8 cellular contexts compared by ENCODE assay signal in the genomic region with DNA sequence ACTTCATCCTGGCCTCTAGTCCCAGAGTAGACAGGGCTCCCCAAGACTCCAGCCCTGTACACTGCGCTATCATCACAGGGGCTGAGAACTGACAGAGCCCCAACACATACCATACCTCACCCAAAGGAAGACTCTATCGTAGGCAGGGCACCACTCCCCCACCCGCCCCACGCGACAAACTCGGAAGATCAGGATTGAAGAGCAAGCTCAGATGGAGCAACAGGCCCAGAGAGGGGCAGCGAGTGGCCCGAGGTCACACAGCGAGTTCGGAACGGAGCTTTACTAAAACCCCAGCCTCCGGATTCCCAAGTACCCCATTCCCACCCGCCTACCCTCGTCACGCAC. TPM values are rescaled to one million over a fixed set of nuclear protein-coding genes. Genes with fewer than 3 reads are reported as not detected.
DNase-seq lines count a peak whose midpoint lies in the region; ATAC-seq, FAIRE-seq and TF ChIP-seq lines count a peak whose summit lies in the region.

No MANE protein-coding gene starts in this region.

- H2AK9ac ChIP-seq in IMR-90 (replicated peaks; ENCODE audit: low read depth, low read length, poor library complexity), result peak overlapping the region; percentile 73

- no peak for FAIRE-seq in HepG2 (lab: Jason Lieb, UNC)
- no peak for FAIRE-seq in frontal cortex (lab: Jason Lieb, UNC)

- no peak overlapping the region for H3K4ac ChIP-seq in IMR-90 (ENCODE audit: low read depth, low read length)

- TF ChIP-seq RAD21 in IMR-90 (IDR thresholded peaks at IDR 0.05; ENCODE audit: low read length) (no peak), HepG2 (CRISPR knock-in tag; IDR thresholded peaks at IDR 0.05) (no peak)

- peaks cover 14 to 52% of the 10 kb centered on the region in 2 experiments; a peak in 3 of 4 replicates for H3K79me1 ChIP-seq in IMR-90 (ENCODE audit: low read depth in 1 of 2, low read length in 2 of 2)

- WGBS in IMR-90 (ENCODE audit: extremely low coverage in 2 of 2, insufficient read length in 1 of 2), 2 experiments, result 16% methylated on average over 10 of the region's 15 CpGs; no CpG with 5 or more reads in 1 of the 2 experiments
- 9% methylated on average over 15 of the region's 15 CpGs for WGBS in HepG2 (ENCODE audit: low lambda C conversion rate)

- peaks cover 1% of the 10 kb centered on the region; the same call in 1 of the 2 replicates for H3K36me3 ChIP-seq in GM06990 (ENCODE audit: control insufficient read depth, insufficient read depth, low read length)
- H3K36me3 ChIP-seq in IMR-90 (ENCODE audit: control insufficient read depth, insufficient read depth, low read length), result peaks cover 19% of the 10 kb centered on the region
- H3K36me3 ChIP-seq in HepG2 (replicated peaks in 1 of 2; ENCODE audit: control insufficient read depth in 1 of 2, insufficient read depth in 2 of 2, low read length in 2 of 2), result no peaks in the 10 kb centered on the region
- H3K36me3 ChIP-seq in thoracic aorta, result peaks cover 13% of the 10 kb centered on the region

- BruUV-seq in IMR-90 (replicated peaks; lab: Mats Ljungman, UMichigan), result no TSS peak
- BruUV-seq in HepG2 (replicated peaks; lab: Mats Ljungman, UMichigan), result TSS peak; percentile 63

- H4K8ac ChIP-seq in IMR-90 (ENCODE audit: low read depth in 2 of 2, low read length in 2 of 2), result peak overlapping the region in 1 of 2 experiments; percentile 16; a peak in 1 of 4 replicates

- H3K23ac ChIP-seq in IMR-90 (ENCODE audit: low read depth, low read length), result peak overlapping the region; percentile 29; the same call in 1 of the 2 replicates

- H2AK5ac ChIP-seq in IMR-90 (ENCODE audit: low read depth, low read length), result no peak overlapping the region

- no peak overlapping the region for H2BK120ac ChIP-seq in IMR-90 (ENCODE audit: low read depth, low read length)

- TF ChIP-seq CTCF in GM06990 (IDR thresholded peaks at IDR 0.05; ENCODE audit: insufficient read depth, low read length, poor library complexity, severe bottlenecking) (no peak), IMR-90 (conservative IDR thresholded peaks at IDR 0.05; ENCODE audit: low read depth, low read length) (no peak), astrocyte of the spinal cord (IDR thresholded peaks at IDR 0.05; ENCODE audit: low read depth, low read length) (no peak), HepG2 (CRISPR knock-in tag; IDR thresholded peaks at IDR 0.05) (no peak), thoracic aorta (IDR thresholded peaks at IDR 0.05) (no peak)

- no peak overlapping the region for H4K5ac ChIP-seq in IMR-90 (ENCODE audit: low read depth, low read length)

- DNase-seq in GM06990 (ENCODE audit: extremely low read depth, insufficient read length) (no peak), IMR-90 (no peak), astrocyte of the spinal cord (ENCODE audit: low read depth, low spot score) (no peak), HepG2 (ENCODE audit: low spot score) (no peak), thoracic aorta (ENCODE audit: low spot score) (no peak), medulla oblongata (ENCODE audit: extremely low spot score) (no peak), hippocampal formation (lab: John Stamatoyannopoulos, UW) (no peak), frontal cortex (ENCODE audit: low spot score in 2 of 2) (no peak)

- H3K4me3 ChIP-seq in GM06990 (replicated peaks; ENCODE audit: low read depth, low read length), result peak overlapping the region; percentile 78
- peak overlapping the region; percentile 44 for H3K4me3 ChIP-seq in IMR-90 (ENCODE audit: insufficient read depth, low read depth, low read length)
- H3K4me3 ChIP-seq in astrocyte of the spinal cord (ENCODE audit: low read depth, low read length), result peak overlapping the region; percentile 60
- peak overlapping the region; percentile 84 to 90 (median 88) for H3K4me3 ChIP-seq in HepG2 (replicated peaks in 1 of 3; ENCODE audit: insufficient read depth in 1 of 3, low read depth in 2 of 3, low read length in 3 of 3)
- peak overlapping the region; percentile 94 for H3K4me3 ChIP-seq in thoracic aorta

- H4K20me1 ChIP-seq in IMR-90 (ENCODE audit: insufficient read depth, low read length) (peaks cover 27% of the 10 kb centered on the region), HepG2 (ENCODE audit: insufficient read depth, low read length) (no peaks in the 10 kb centered on the region; the same call in 1 of the 2 replicates)

- peak overlapping the region; percentile 73 for H3K4me2 ChIP-seq in IMR-90 (ENCODE audit: low read depth, low read length)
- H3K4me2 ChIP-seq in HepG2 (ENCODE audit: low read depth, low read length), result peak overlapping the region; percentile 97

- ATAC-seq in IMR-90 (ENCODE audit: low read depth), result no peak; the same call in 1 of the 2 replicates
- peak; percentile 16 for ATAC-seq in HepG2
- no peak for ATAC-seq in thoracic aorta (ENCODE audit: insufficient number of reproducible peaks, low FRiP score, low read depth)

- H2AFZ ChIP-seq in IMR-90 (replicated peaks; ENCODE audit: low read length, poor library complexity) (peak overlapping the region; percentile 86), HepG2 (ENCODE audit: low read length) (no peak overlapping the region)

- no peak overlapping the region for H3K18ac ChIP-seq in IMR-90 (ENCODE audit: low read depth, low read length)

- H3K27me3 ChIP-seq in GM06990 (replicated peaks; ENCODE audit: control insufficient read depth, insufficient read depth, low read length) (no peaks in the 10 kb centered on the region), IMR-90 (ENCODE audit: control insufficient read depth, insufficient read depth, low read length) (no peaks in the 10 kb centered on the region), HepG2 (ENCODE audit: control insufficient read depth in 1 of 2, insufficient read depth in 2 of 2, low read length in 2 of 2) (no peaks in the 10 kb centered on the region), thoracic aorta (replicated peaks; ENCODE audit: insufficient read depth) (no peaks in the 10 kb centered on the region)

- no peak overlapping the region for H2BK15ac ChIP-seq in IMR-90 (ENCODE audit: low read depth, low read length)

- H2BK5ac ChIP-seq in IMR-90 (ENCODE audit: low read depth, low read length, poor library complexity, severe bottlenecking), result no peak overlapping the region

- intact Hi-C loops in IMR-90 (cut with micrococcal nuclease), result no loop called here
- intact Hi-C loops in HepG2 (cut with micrococcal nuclease; ENCODE audit: unreplicated experiment), result loop anchor here (2.0 kb wide), 1 partner anchor 16 kb away; the partner anchor contains the start of gene INPP5B

- no peak overlapping the region for H4K91ac ChIP-seq in IMR-90 (ENCODE audit: insufficient read depth, low read depth, low read length)

- TF ChIP-seq EP300 in HepG2 (IDR thresholded peaks at IDR 0.05; ENCODE audit: low read depth in 2 of 2, low read length in 2 of 2) (no peak), HepG2 (CRISPR knock-in tag; IDR thresholded peaks at IDR 0.05; ENCODE audit: borderline replicate concordance) (no peak)

- TF ChIP-seq POLR2A in IMR-90 (IDR thresholded peaks at IDR 0.05; ENCODE audit: low read depth, low read length) (no peak), HepG2 (IDR thresholded peaks at IDR 0.05; ENCODE audit: insufficient read depth in 1 of 2, low read depth in 2 of 2, low read length in 2 of 2) (no peak)

- CTCF ChIA-PET in IMR-90 (lab: Yijun Ruan, JAX), result no interaction called here
- CTCF ChIA-PET in HepG2 (lab: Yijun Ruan, JAX; ENCODE audit: low intra/inter-chr PET ratio, low total read pairs), result no interaction called here

- H3K27ac ChIP-seq in IMR-90 (ENCODE audit: insufficient read depth, low read length) (no peak overlapping the region; the same call in 1 of the 2 replicates), HepG2 (ENCODE audit: extremely low read length, insufficient read depth, low read length) (peak overlapping the region; percentile 38), thoracic aorta (peak overlapping the region; percentile 33 to 74)

- POLR2A ChIA-PET in IMR-90 (lab: Charles Lee; ENCODE audit: unreplicated experiment), result no interaction called here
- POLR2A ChIA-PET in HepG2 (lab: Yijun Ruan, JAX), result interaction anchor here (0.8 to 2.3 kb wide), 9 partner anchors 9 to 72 kb away, joined by 3 to 20 read pairs (median 4); partner anchors contain the start of genes INPP5B and MTF1

- peaks cover 7% of the 10 kb centered on the region for H3K79me2 ChIP-seq in HepG2 (ENCODE audit: insufficient read depth, low read length)

- no peak overlapping the region for H2BK20ac ChIP-seq in IMR-90 (ENCODE audit: low read depth, low read length)

- H3K14ac ChIP-seq in IMR-90 (replicated peaks; ENCODE audit: low read depth, low read length), result 0 out of 2 replicates have a peak overlapping the region, but pooled peaks have one; percentile 12

- dilution Hi-C loops in IMR-90 (cut with HindIII; ENCODE audit: low sequenced_read_pairs, unreplicated experiment), result no loop called here

- no peak overlapping the region for H3K56ac ChIP-seq in IMR-90 (ENCODE audit: extremely low read depth, insufficient read depth, low read length)

- peaks cover 5% of the 10 kb centered on the region; the same call in 1 of the 2 replicates for H3K9me1 ChIP-seq in IMR-90 (ENCODE audit: insufficient read depth, low read length)

- H3K4me1 ChIP-seq in IMR-90 (ENCODE audit: control insufficient read depth, insufficient read depth, low read length) (peaks cover 11% of the 10 kb centered on the region), HepG2 (ENCODE audit: insufficient read depth, low read length) (peaks cover 23% of the 10 kb centered on the region), thoracic aorta (ENCODE audit: control insufficient read depth in 1 of 2, low read depth in 2 of 2) (peaks cover 13 to 34% of the 10 kb centered on the region in 2 donors)

- in situ Hi-C loops in IMR-90 (cut with MboI; ENCODE audit: low sequenced_read_pairs) (no loop called here), astrocyte of the spinal cord (cut with HindIII; ENCODE audit: low sequenced_read_pairs) (no loop called here), HepG2 (cut with HindIII; ENCODE audit: extremely low pct_ligation_motif_present, low pct_unique_long_range_greater_than_20kb) (no loop called here)

- peak overlapping the region; percentile 34; the same call in 1 of the 2 replicates for H3K9ac ChIP-seq in IMR-90 (ENCODE audit: low read depth, low read length)
- H3K9ac ChIP-seq in HepG2 (ENCODE audit: insufficient read depth, low read depth, low read length), result peak overlapping the region; percentile 70

- no peaks in the 10 kb centered on the region for H3K9me3 ChIP-seq in IMR-90 (ENCODE audit: control insufficient read depth, insufficient read depth, low read length)
- H3K9me3 ChIP-seq in HepG2 (ENCODE audit: low read length), result no peaks in the 10 kb centered on the region
- H3K9me3 ChIP-seq in thoracic aorta, result no peaks in the 10 kb centered on the region

RNA-seq across cellular contexts. Expression of gene INPP5B, which starts 15.7 kb away (rescaled TPM):
- total RNA-seq in IMR-90 (2012; rRNA removed), result 17.2 and 20.4 TPM in 2 replicates
- 8.0 and 9.4 TPM in 2 replicates for polyA plus RNA-seq in IMR-90 (2012; rRNA removed)
- polyA plus RNA-seq in IMR-90 (2012; cell fraction: cytosol; rRNA removed), result 4.2 and 4.5 TPM in 2 replicates
- polyA plus RNA-seq in IMR-90 (2012; cell fraction: nucleus; rRNA removed; ENCODE audit: low replicate concordance), result 11.0 and 21.5 TPM in 2 replicates
- 9.0 and 9.1 TPM in 2 replicates for total RNA-seq in HepG2 (2016; rRNA removed; fragmentation: Illumina TruSeq; extraction: Trizol)
- total RNA-seq in HepG2 (2016; cell fraction: cytosol; rRNA removed; fragmentation: Illumina TruSeq; extraction: Trizol; ENCODE audit: low read depth), result 3.6 and 5.3 TPM in 2 replicates
- total RNA-seq in HepG2 (2016; cell fraction: insoluble cytoplasmic fraction; rRNA removed; fragmentation: Illumina TruSeq; extraction: Trizol), result 8.8 and 11.3 TPM in 2 replicates
- 3.4 and 3.8 TPM in 2 replicates for total RNA-seq in HepG2 (2016; cell fraction: membrane; rRNA removed; fragmentation: Illumina TruSeq; extraction: Trizol)
- 7.2 and 10.1 TPM in 2 replicates for total RNA-seq in HepG2 (2016; cell fraction: nucleus; rRNA removed; fragmentation: Illumina TruSeq; extraction: Trizol)
- 9.8 and 10.9 TPM in 2 replicates for polyA plus RNA-seq in HepG2 (2011; rRNA removed)
- polyA plus RNA-seq in HepG2 (2011; cell fraction: cytosol; rRNA removed), result 5.7 and 7.2 TPM in 2 replicates
- 13.9 and 16.7 TPM in 2 replicates for polyA plus RNA-seq in HepG2 (2011; cell fraction: nucleus; rRNA removed)
- polyA plus RNA-seq in HepG2 (2012), result 6.0 and 6.2 TPM in 2 replicates
- 0.57 and 0.60 TPM in 2 replicates for polyA plus RNA-seq in HepG2 (2016; cell fraction: cytosol; fragmentation: Illumina TruSeq; extraction: Trizol; ENCODE audit: low read depth)
- 5.8 and 6.1 TPM in 2 replicates for polyA plus RNA-seq in HepG2 (2016; cell fraction: insoluble cytoplasmic fraction; fragmentation: Illumina TruSeq; extraction: Trizol; ENCODE audit: low read depth)
- 1.4 and 1.6 TPM in 2 replicates for polyA plus RNA-seq in HepG2 (2016; cell fraction: membrane; fragmentation: Illumina TruSeq; extraction: Trizol; ENCODE audit: low read depth)
- polyA plus RNA-seq in HepG2 (2016; cell fraction: nucleus; fragmentation: Illumina TruSeq; extraction: Trizol; ENCODE audit: insufficient read depth, low read depth), result 9.0 and 10.2 TPM in 2 replicates
- 10.5 and 25.4 TPM in 2 replicates for polyA minus RNA-seq in HepG2 (2011; rRNA and poly(A)+ RNA removed; ENCODE audit: low replicate concordance)
- 6.4 and 9.1 TPM in 2 replicates for polyA minus RNA-seq in HepG2 (2011; cell fraction: cytosol; rRNA and poly(A)+ RNA removed)
- polyA minus RNA-seq in HepG2 (2011; cell fraction: nucleus; rRNA and poly(A)+ RNA removed), result 20.9 and 33.6 TPM in 2 replicates
- 10 to 100 TPM; 44.2 to 44.5 TPM for total RNA-seq in thoracic aorta
- 13.9 TPM for total RNA-seq in frontal cortex

RNA-seq across cellular contexts. Expression of gene SF3A3, which starts 58.7 kb away (rescaled TPM):
- total RNA-seq in IMR-90 (2012; rRNA removed), result 90.0 and 109 TPM in 2 replicates
- 35.7 and 39.9 TPM in 2 replicates for polyA plus RNA-seq in IMR-90 (2012; rRNA removed)
- 7.2 and 42.6 TPM in 2 replicates for polyA plus RNA-seq in IMR-90 (2012; cell fraction: cytosol; rRNA removed)
- polyA plus RNA-seq in IMR-90 (2012; cell fraction: nucleus; rRNA removed; ENCODE audit: low replicate concordance), result 10.4 and 48.2 TPM in 2 replicates
- total RNA-seq in HepG2 (2016; rRNA removed; fragmentation: Illumina TruSeq; extraction: Trizol), result 122 and 189 TPM in 2 replicates
- 18.5 and 25.3 TPM in 2 replicates for total RNA-seq in HepG2 (2016; cell fraction: cytosol; rRNA removed; fragmentation: Illumina TruSeq; extraction: Trizol; ENCODE audit: low read depth)
- total RNA-seq in HepG2 (2016; cell fraction: insoluble cytoplasmic fraction; rRNA removed; fragmentation: Illumina TruSeq; extraction: Trizol), result 132 and 186 TPM in 2 replicates
- total RNA-seq in HepG2 (2016; cell fraction: membrane; rRNA removed; fragmentation: Illumina TruSeq; extraction: Trizol), result 29.8 and 36.9 TPM in 2 replicates
- total RNA-seq in HepG2 (2016; cell fraction: nucleus; rRNA removed; fragmentation: Illumina TruSeq; extraction: Trizol), result 74.7 and 82.3 TPM in 2 replicates
- 24.1 and 31.6 TPM in 2 replicates for polyA plus RNA-seq in HepG2 (2011; rRNA removed)
- polyA plus RNA-seq in HepG2 (2011; cell fraction: cytosol; rRNA removed), result 16.2 and 22.5 TPM in 2 replicates
- polyA plus RNA-seq in HepG2 (2011; cell fraction: nucleus; rRNA removed), result 24.3 and 33.1 TPM in 2 replicates
- 47.3 and 68.3 TPM in 2 replicates for polyA plus RNA-seq in HepG2 (2012)
- polyA plus RNA-seq in HepG2 (2016; cell fraction: cytosol; fragmentation: Illumina TruSeq; extraction: Trizol; ENCODE audit: low read depth), result 8.8 and 10.6 TPM in 2 replicates
- polyA plus RNA-seq in HepG2 (2016; cell fraction: insoluble cytoplasmic fraction; fragmentation: Illumina TruSeq; extraction: Trizol; ENCODE audit: low read depth), result 124 and 134 TPM in 2 replicates
- 11.0 and 11.3 TPM in 2 replicates for polyA plus RNA-seq in HepG2 (2016; cell fraction: membrane; fragmentation: Illumina TruSeq; extraction: Trizol; ENCODE audit: low read depth)
- 54.3 and 57.2 TPM in 2 replicates for polyA plus RNA-seq in HepG2 (2016; cell fraction: nucleus; fragmentation: Illumina TruSeq; extraction: Trizol; ENCODE audit: insufficient read depth, low read depth)
- polyA minus RNA-seq in HepG2 (2011; rRNA and poly(A)+ RNA removed; ENCODE audit: low replicate concordance), result 13.7 and 41.0 TPM in 2 replicates
- 34.7 and 37.0 TPM in 2 replicates for polyA minus RNA-seq in HepG2 (2011; cell fraction: cytosol; rRNA and poly(A)+ RNA removed)
- 42.7 and 58.1 TPM in 2 replicates for polyA minus RNA-seq in HepG2 (2011; cell fraction: nucleus; rRNA and poly(A)+ RNA removed)
- 10 to 100 TPM; 31.8 to 61.3 TPM for total RNA-seq in thoracic aorta
- 69.3 TPM for total RNA-seq in frontal cortex

Comparison
In these comparisons a context has a peak if more than half of its experiments do, and no peak if none do; other contexts are left out.
1. H3K4me3 ChIP-seq: peak in every context shown above with its lines; median percentile 94 in thoracic aorta; 88 in HepG2; 78 in GM06990; 60 in astrocyte of the spinal cord; 44 in IMR-90.